1 cellular context compared by ENCODE assay signal in the genomic region with DNA sequence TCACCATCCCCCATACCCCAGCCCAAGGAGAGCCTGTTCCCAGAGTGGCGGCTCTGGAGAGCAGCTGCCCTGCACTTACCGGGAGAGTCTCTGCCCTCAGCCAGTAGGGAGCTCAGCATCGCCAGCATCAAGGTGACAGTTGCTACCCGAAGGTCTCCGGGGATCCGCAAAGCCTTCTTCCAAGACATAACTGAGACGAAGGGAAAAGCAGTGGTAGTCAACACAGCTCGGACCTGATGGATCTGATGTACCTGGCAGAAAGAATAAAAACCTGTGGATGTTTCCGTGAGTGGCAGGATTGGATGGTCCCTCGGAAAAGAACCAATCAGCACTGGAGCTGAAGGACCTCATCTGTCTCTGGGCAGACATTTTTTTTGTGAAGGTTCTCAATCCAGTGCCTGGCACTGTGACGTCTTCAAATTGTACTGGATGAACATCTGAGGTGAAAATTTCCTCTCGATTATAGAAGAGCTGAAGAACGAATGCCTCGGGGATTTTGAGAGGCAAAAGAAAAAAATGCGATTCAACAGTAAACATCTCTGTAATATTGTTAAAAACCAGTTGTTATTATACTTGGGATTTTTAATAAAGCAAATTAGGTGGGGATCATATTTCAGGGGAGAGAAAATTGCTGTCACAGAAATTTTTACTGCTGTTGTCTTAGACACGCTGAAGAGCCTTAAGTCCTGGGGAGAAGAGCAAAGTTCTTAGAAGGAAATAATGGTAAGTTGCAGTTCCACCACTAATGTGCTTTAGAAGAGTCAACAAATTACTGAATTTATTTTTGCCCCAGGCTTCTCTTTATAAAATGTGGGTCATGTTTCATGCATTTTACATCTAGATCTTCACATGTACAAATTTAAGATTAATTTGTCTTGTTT.
TF ChIP-seq lines count a peak whose summit lies in the region.

HLA-DQB1 (minus strand) TSS at position 238 of the 881 bp plus-strand sequence; CDS start at position 188, 50 bp downstream.

TF ChIP-seq in GM12878, 131 proteins besides CTCF, POLR2A, EP300 and RAD21 (continued from another document and continues in another):
- no peak for TF ChIP-seq ZNF592 (IDR thresholded peaks at IDR 0.05)
- TF ChIP-seq RAD51 (IDR thresholded peaks at IDR 0.05), result no peak
- TF ChIP-seq ASH2L (IDR thresholded peaks at IDR 0.05; ENCODE audit: borderline replicate concordance, low read depth), result no peak
- TF ChIP-seq CREB1 (IDR thresholded peaks at IDR 0.05; ENCODE audit: low read depth), result peak; percentile 83
- no peak for TF ChIP-seq CHD1 (IDR thresholded peaks at IDR 0.05; ENCODE audit: low read depth, low read length)
- no peak for TF ChIP-seq JUND (IDR thresholded peaks at IDR 0.05; ENCODE audit: low read depth, low read length)
- TF ChIP-seq TAF1 (IDR thresholded peaks at IDR 0.05; ENCODE audit: borderline replicate concordance, low read depth, low read length), result peak; percentile 63; the same call in 1 of the 2 replicates
- peak in 1 of 2 experiments; percentile 14; a peak in 1 of 4 replicates for TF ChIP-seq IKZF2 (IDR thresholded peaks at IDR 0.05)
- TF ChIP-seq IKZF1 (conservative IDR thresholded peaks at IDR 0.05), result no peak
- TF ChIP-seq SIN3A (IDR thresholded peaks at IDR 0.05; ENCODE audit: low read depth, low read length), result no peak
- 0 out of 4 replicates have a peak, but pooled peaks of 1 of the 2 experiments have one; percentile 10 for TF ChIP-seq BHLHE40 (IDR thresholded peaks at IDR 0.05; ENCODE audit: borderline replicate concordance in 1 of 2, low read depth in 2 of 2, low read length in 1 of 2)
- TF ChIP-seq, protein P1, sequence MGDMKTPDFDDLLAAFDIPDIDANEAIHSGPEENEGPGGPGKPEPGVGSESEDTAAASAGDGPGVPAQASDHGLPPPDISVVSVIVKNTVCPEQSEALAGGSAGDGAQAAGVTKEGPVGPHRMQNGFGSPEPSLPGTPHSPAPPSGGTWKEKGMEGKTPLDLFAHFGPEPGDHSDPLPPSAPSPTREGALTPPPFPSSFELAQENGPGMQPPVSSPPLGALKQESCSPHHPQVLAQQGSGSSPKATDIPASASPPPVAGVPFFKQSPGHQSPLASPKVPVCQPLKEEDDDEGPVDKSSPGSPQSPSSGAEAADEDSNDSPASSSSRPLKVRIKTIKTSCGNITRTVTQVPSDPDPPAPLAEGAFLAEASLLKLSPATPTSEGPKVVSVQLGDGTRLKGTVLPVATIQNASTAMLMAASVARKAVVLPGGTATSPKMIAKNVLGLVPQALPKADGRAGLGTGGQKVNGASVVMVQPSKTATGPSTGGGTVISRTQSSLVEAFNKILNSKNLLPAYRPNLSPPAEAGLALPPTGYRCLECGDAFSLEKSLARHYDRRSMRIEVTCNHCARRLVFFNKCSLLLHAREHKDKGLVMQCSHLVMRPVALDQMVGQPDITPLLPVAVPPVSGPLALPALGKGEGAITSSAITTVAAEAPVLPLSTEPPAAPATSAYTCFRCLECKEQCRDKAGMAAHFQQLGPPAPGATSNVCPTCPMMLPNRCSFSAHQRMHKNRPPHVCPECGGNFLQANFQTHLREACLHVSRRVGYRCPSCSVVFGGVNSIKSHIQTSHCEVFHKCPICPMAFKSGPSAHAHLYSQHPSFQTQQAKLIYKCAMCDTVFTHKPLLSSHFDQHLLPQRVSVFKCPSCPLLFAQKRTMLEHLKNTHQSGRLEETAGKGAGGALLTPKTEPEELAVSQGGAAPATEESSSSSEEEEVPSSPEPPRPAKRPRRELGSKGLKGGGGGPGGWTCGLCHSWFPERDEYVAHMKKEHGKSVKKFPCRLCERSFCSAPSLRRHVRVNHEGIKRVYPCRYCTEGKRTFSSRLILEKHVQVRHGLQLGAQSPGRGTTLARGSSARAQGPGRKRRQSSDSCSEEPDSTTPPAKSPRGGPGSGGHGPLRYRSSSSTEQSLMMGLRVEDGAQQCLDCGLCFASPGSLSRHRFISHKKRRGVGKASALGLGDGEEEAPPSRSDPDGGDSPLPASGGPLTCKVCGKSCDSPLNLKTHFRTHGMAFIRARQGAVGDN (IDR thresholded peaks at IDR 0.05), result no peak
- no peak for TF ChIP-seq STAT3 (IDR thresholded peaks at IDR 0.05; ENCODE audit: low read depth, low read length)
- TF ChIP-seq E4F1 (IDR thresholded peaks at IDR 0.05; ENCODE audit: borderline replicate concordance, partially characterized antibody), result no peak
- no peak for TF ChIP-seq SP1 (IDR thresholded peaks at IDR 0.05; ENCODE audit: low read depth, low read length)
- TF ChIP-seq ATF7 (IDR thresholded peaks at IDR 0.05; ENCODE audit: low read depth), result peak; percentile 26; the same call in 1 of the 2 replicates
- TF ChIP-seq CBX5 (IDR thresholded peaks at IDR 0.05; ENCODE audit: low read depth), result no peak
- TF ChIP-seq, protein P2, sequence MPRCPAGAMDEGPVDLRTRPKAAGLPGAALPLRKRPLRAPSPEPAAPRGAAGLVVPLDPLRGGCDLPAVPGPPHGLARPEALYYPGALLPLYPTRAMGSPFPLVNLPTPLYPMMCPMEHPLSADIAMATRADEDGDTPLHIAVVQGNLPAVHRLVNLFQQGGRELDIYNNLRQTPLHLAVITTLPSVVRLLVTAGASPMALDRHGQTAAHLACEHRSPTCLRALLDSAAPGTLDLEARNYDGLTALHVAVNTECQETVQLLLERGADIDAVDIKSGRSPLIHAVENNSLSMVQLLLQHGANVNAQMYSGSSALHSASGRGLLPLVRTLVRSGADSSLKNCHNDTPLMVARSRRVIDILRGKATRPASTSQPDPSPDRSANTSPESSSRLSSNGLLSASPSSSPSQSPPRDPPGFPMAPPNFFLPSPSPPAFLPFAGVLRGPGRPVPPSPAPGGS (IDR thresholded peaks at IDR 0.05; ENCODE audit: borderline replicate concordance, insufficient read depth, low read depth, low read length, poor library complexity, severe bottlenecking), result no peak
- peak; percentile 96 for TF ChIP-seq RFX5 (IDR thresholded peaks at IDR 0.05; ENCODE audit: low read depth, low read length)
- TF ChIP-seq POLR2AphosphoS5 (IDR thresholded peaks at IDR 0.05; ENCODE audit: low read length), result peak; percentile 80
- no peak for TF ChIP-seq SREBF1 (IDR thresholded peaks at IDR 0.05; ENCODE audit: low read length)
- no peak for TF ChIP-seq YBX1 (IDR thresholded peaks at IDR 0.05)
- no peak for TF ChIP-seq ZZZ3 (IDR thresholded peaks at IDR 0.05; ENCODE audit: control insufficient read depth, insufficient read length, low read depth)
- TF ChIP-seq SUZ12 (IDR thresholded peaks at IDR 0.05; ENCODE audit: unreplicated experiment), result no peak
- TF ChIP-seq PRDM15 (CRISPR knock-in tag; IDR thresholded peaks at IDR 0.05), result no peak
- TF ChIP-seq KDM1A (IDR thresholded peaks at IDR 0.05; ENCODE audit: borderline replicate concordance), result no peak
- TF ChIP-seq LARP7 (IDR thresholded peaks at IDR 0.05), result no peak
- TF ChIP-seq ZBTB11 (CRISPR knock-in tag; IDR thresholded peaks at IDR 0.05), result no peak
- TF ChIP-seq NFIC (IDR thresholded peaks at IDR 0.05; ENCODE audit: low read depth, low read length), result 0 out of 2 replicates have a peak, but pooled peaks have one; percentile 20
